In genomic region chr2:79638410-79638809, GRCh38 we compare ENCODE assay signal across 1 cellular context.
TF ChIP-seq lines count a peak whose summit lies in the region.

No MANE protein-coding gene starts in this region.

TF ChIP-seq in GM23338, 12 proteins besides CTCF, POLR2A, EP300 and RAD21 (continued from another document):
- TF ChIP-seq EZH2 (IDR thresholded peaks at IDR 0.05; ENCODE audit: low read depth, unreplicated experiment) (no peak), ZNF331 (CRISPR knock-in tag; IDR thresholded peaks at IDR 0.05; ENCODE audit: low read depth) (no peak), EZH2phosphoT487 (IDR thresholded peaks at IDR 0.05; ENCODE audit: unreplicated experiment) (no peak), CREB1 (CRISPR knock-in tag; IDR thresholded peaks at IDR 0.05; ENCODE audit: low read depth) (no peak)
- TF ChIP-seq, protein P1, sequence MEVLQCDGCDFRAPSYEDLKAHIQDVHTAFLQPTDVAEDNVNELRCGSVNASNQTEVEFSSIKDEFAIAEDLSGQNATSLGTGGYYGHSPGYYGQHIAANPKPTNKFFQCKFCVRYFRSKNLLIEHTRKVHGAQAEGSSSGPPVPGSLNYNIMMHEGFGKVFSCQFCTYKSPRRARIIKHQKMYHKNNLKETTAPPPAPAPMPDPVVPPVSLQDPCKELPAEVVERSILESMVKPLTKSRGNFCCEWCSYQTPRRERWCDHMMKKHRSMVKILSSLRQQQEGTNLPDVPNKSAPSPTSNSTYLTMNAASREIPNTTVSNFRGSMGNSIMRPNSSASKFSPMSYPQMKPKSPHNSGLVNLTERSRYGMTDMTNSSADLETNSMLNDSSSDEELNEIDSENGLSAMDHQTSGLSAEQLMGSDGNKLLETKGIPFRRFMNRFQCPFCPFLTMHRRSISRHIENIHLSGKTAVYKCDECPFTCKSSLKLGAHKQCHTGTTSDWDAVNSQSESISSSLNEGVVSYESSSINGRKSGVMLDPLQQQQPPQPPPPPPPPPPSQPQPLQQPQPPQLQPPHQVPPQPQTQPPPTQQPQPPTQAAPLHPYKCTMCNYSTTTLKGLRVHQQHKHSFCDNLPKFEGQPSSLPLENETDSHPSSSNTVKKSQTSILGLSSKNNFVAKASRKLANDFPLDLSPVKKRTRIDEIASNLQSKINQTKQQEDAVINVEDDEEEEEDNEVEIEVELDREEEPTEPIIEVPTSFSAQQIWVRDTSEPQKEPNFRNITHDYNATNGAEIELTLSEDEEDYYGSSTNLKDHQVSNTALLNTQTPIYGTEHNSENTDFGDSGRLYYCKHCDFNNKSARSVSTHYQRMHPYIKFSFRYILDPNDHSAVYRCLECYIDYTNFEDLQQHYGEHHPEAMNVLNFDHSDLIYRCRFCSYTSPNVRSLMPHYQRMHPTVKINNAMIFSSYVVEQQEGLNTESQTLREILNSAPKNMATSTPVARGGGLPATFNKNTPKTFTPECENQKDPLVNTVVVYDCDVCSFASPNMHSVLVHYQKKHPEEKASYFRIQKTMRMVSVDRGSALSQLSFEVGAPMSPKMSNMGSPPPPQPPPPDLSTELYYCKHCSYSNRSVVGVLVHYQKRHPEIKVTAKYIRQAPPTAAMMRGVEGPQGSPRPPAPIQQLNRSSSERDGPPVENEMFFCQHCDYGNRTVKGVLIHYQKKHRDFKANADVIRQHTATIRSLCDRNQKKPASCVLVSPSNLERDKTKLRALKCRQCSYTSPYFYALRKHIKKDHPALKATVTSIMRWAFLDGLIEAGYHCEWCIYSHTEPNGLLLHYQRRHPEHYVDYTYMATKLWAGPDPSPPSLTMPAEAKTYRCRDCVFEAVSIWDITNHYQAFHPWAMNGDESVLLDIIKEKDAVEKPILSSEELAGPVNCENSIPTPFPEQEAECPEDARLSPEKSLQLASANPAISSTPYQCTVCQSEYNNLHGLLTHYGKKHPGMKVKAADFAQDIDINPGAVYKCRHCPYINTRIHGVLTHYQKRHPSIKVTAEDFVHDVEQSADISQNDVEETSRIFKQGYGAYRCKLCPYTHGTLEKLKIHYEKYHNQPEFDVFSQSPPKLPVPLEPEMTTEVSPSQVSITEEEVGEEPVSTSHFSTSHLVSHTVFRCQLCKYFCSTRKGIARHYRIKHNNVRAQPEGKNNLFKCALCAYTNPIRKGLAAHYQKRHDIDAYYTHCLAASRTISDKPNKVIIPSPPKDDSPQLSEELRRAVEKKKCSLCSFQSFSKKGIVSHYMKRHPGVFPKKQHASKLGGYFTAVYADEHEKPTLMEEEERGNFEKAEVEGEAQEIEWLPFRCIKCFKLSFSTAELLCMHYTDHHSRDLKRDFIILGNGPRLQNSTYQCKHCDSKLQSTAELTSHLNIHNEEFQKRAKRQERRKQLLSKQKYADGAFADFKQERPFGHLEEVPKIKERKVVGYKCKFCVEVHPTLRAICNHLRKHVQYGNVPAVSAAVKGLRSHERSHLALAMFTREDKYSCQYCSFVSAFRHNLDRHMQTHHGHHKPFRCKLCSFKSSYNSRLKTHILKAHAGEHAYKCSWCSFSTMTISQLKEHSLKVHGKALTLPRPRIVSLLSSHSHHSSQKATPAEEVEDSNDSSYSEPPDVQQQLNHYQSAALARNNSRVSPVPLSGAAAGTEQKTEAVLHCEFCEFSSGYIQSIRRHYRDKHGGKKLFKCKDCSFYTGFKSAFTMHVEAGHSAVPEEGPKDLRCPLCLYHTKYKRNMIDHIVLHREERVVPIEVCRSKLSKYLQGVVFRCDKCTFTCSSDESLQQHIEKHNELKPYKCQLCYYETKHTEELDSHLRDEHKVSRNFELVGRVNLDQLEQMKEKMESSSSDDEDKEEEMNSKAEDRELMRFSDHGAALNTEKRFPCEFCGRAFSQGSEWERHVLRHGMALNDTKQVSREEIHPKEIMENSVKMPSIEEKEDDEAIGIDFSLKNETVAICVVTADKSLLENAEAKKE (CRISPR knock-in tag; IDR thresholded peaks at IDR 0.05) = no peak
